ENCODE assay signal across 23 cellular contexts in the genomic region with DNA sequence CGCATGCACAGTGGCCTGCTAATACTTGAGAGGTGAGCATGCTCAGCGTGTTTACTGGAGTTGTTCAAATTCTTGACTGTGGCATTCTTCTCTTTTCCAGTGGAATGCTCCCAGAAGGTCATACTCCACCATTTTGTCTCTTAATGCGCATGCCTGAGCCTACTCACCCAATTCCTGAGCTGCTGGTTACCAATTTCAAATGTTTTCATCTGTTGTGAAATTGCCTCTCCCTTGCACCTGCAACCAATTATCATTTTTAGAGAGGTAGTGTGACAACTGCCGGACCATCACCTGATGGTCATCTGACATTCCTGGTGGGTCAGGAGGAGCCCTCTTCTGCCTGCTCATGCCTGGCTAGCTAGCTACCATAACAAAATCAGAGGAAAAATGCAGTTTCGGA.
DNase-seq lines count a peak whose midpoint lies in the region; ATAC-seq, FAIRE-seq and TF ChIP-seq lines count a peak whose summit lies in the region.
"Had no signal": no experiment of that assay in that cellular context is flagged by ENCODE, and none has a peak within 500 bp of the region (broad histone marks: within the 10 kb centered on the region; RNA-seq: fewer than 3 reads in every experiment).

No MANE protein-coding gene starts in this region.

- peak; percentile 20 for FAIRE-seq in HTR-8/SVneo (lab: Jason Lieb, UNC)
- FAIRE-seq: A549, GM12892, H1 had no signal

- H3K27ac Mint-ChIP-seq in progenitor cell of endocrine pancreas: peak overlapping the region; percentile 88
- H3K27ac Mint-ChIP-seq: CD14-positive monocyte; CD4-positive, alpha-beta T cell; CD8-positive, alpha-beta memory T cell had no signal

- no peak overlapping the region for H3K4me3 Mint-ChIP-seq in progenitor cell of endocrine pancreas (ENCODE audit: low read depth)
- H3K4me3 Mint-ChIP-seq: CD14-positive monocyte; CD4-positive, alpha-beta T cell had no signal

- no peak for TF ChIP-seq CTCF in progenitor cell of endocrine pancreas (IDR thresholded peaks at IDR 0.05; ENCODE audit: unreplicated experiment)

- no peak for DNase-seq in HTR-8/SVneo (ENCODE audit: insufficient read length, low spot score)
- peak; percentile 58 for DNase-seq in islet precursor cell
- DNase-seq in progenitor cell of endocrine pancreas (ENCODE audit: low spot score, unreplicated experiment): no peak
- DNase-seq in HuH-7.5 (ENCODE audit: low spot score): no peak
- DNase-seq in medulla oblongata (ENCODE audit: extremely low spot score): no peak
- DNase-seq in NCI-H1092 treated with DMSO at 0.1 percent for 48 hours (lab: John Stamatoyannopoulos, UW): no peak
- DNase-seq: 8988T; ACHN; AML-193; BE2C; Calu3; CD4-positive, alpha-beta T cell; CD8-positive, alpha-beta memory T cell; DMS79 treated with DMSO at 0.1 percent for 48 hours; GF-D8; GM23248; H7; HCEC 1CT had no signal

- H3K36me3 Mint-ChIP-seq in progenitor cell of endocrine pancreas (ENCODE audit: insufficient read depth): peaks cover 5% of the 10 kb centered on the region
- H3K36me3 Mint-ChIP-seq: CD14-positive monocyte; CD8-positive, alpha-beta memory T cell had no signal

- H3K9me3 Mint-ChIP-seq in progenitor cell of endocrine pancreas (ENCODE audit: low read depth): peaks cover 15% of the 10 kb centered on the region

- H3K27me3 Mint-ChIP-seq in progenitor cell of endocrine pancreas: no peaks in the 10 kb centered on the region

- no peak for ATAC-seq in activated CD4-positive, CD25-positive, alpha-beta regulatory T cell treated with anti-CD3 and anti-CD28 coated beads, Interleukin-2, amount 50 U/mL, for 24 hours

- H3K4me1 Mint-ChIP-seq in progenitor cell of endocrine pancreas (ENCODE audit: low read depth): peaks cover 42% of the 10 kb centered on the region
- H3K4me1 Mint-ChIP-seq: CD14-positive monocyte; CD8-positive, alpha-beta memory T cell had no signal
